8 cellular contexts compared by ENCODE assay signal in genomic region chr12:27549801-27550652, GRCh38. TPM values are rescaled to one million over a fixed set of nuclear protein-coding genes. Genes with fewer than 3 reads are reported as not detected.
DNase-seq lines count a peak whose midpoint lies in the region; ATAC-seq and TF ChIP-seq lines count a peak whose summit lies in the region.

No MANE protein-coding gene starts in this region.

- no peaks in the 10 kb centered on the region for H3K27me3 ChIP-seq in NT2/D1 (ENCODE audit: insufficient read depth, insufficient read length)
- H3K27me3 ChIP-seq in duodenal mucosa (ENCODE audit: control insufficient read depth in 1 of 2, insufficient read depth in 2 of 2, low read length in 2 of 2) = no peaks in the 10 kb centered on the region

- no peaks in the 10 kb centered on the region for H3K9me3 ChIP-seq in NT2/D1 (ENCODE audit: insufficient read depth, low read length)
- no peaks in the 10 kb centered on the region for H3K9me3 ChIP-seq in duodenal mucosa (ENCODE audit: control insufficient read depth in 1 of 2, low read length in 2 of 2)

- peaks cover 64% of the 10 kb centered on the region for H3K4me1 Mint-ChIP-seq in mesothelial cell of epicardium

- H3K36me3 ChIP-seq in NT2/D1 (ENCODE audit: insufficient read depth, insufficient read length, low read length) (peaks cover 11% of the 10 kb centered on the region), duodenal mucosa (ENCODE audit: control insufficient read depth in 1 of 2, insufficient read depth in 2 of 2, low read length in 2 of 2) (no peaks in the 10 kb centered on the region)

- peak overlapping the region; percentile 6 for H3K27ac ChIP-seq in duodenal mucosa (ENCODE audit: low read depth, low read length)

- no peak overlapping the region for H3K4me3 Mint-ChIP-seq in mesothelial cell of epicardium

- ATAC-seq in GM21619 (IDR thresholded peaks at IDR 0.05; ENCODE audit: unreplicated experiment) = no peak
- no peak for ATAC-seq in HG03342 (IDR thresholded peaks at IDR 0.05; ENCODE audit: unreplicated experiment)

- no peaks in the 10 kb centered on the region for H3K36me3 Mint-ChIP-seq in mesothelial cell of epicardium

- H3K9ac ChIP-seq in NT2/D1 (ENCODE audit: insufficient read length, low read depth) (no peak overlapping the region), duodenal mucosa (ENCODE audit: low read depth in 1 of 2, low read length in 2 of 2) (no peak overlapping the region)

- H3K4me1 ChIP-seq in NT2/D1 (ENCODE audit: insufficient read depth, insufficient read length) (peaks cover 6% of the 10 kb centered on the region), duodenal mucosa (ENCODE audit: control insufficient read depth in 1 of 2, insufficient read depth in 2 of 2, low read length in 2 of 2) (peaks cover 17 to 28% of the 10 kb centered on the region in 2 donors)

- H3K27ac Mint-ChIP-seq in mesothelial cell of epicardium = peak overlapping the region; percentile 70

- DNase-seq in DMS53 (lab: John Stamatoyannopoulos, UW) = peak; percentile 19
- no peak for DNase-seq in DMS53 treated with DMSO at 0.1 percent for 48 hours (lab: John Stamatoyannopoulos, UW; ENCODE audit: unreplicated experiment)
- DNase-seq in NT2/D1 (ENCODE audit: low read depth, low spot score) = peak; percentile 25
- no peak for DNase-seq in mesothelial cell of epicardium (ENCODE audit: low spot score in 2 of 2, unreplicated experiment in 2 of 2)
- no peak for DNase-seq in activated CD4-positive, CD25-positive, alpha-beta regulatory T cell treated with anti-CD3 and anti-CD28 coated beads, Interleukin-2, amount 50 U/mL, for 72 hours

- no peak overlapping the region for H3K4me3 ChIP-seq in NT2/D1 (ENCODE audit: insufficient read length, low read depth)
- H3K4me3 ChIP-seq in duodenal mucosa (ENCODE audit: low read depth in 1 of 2, low read length in 2 of 2) = peak overlapping the region; percentile 36 to 40

- H3K27me3 Mint-ChIP-seq in mesothelial cell of epicardium (ENCODE audit: low read depth) = no peaks in the 10 kb centered on the region

- H3K9me3 Mint-ChIP-seq in mesothelial cell of epicardium = no peaks in the 10 kb centered on the region

- TF ChIP-seq CTCF in mesothelial cell of epicardium (IDR thresholded peaks at IDR 0.05; ENCODE audit: unreplicated experiment) = no peak

RNA-seq across cellular contexts. Expression of gene PPFIBP1, which starts 26.0 kb away (rescaled TPM):
- total RNA-seq in mesothelial cell of epicardium = 101 to 105 TPM (median 102 TPM) in 3 replicates

Comparison
In these comparisons a context has a peak if more than half of its experiments do, and no peak if none do; other contexts are left out.
1. DNase-seq: peak in DMS53 (single experiment) and NT2/D1 (single experiment); none in DMS53 treated with DMSO at 0.1 percent for 48 hours (single experiment), mesothelial cell of epicardium (0 of 2) and activated CD4-positive, CD25-positive, alpha-beta regulatory T cell treated with anti-CD3 and anti-CD28 coated beads, Interleukin-2, amount 50 U/mL, for 72 hours (single experiment).